Comparison of ENCODE assay signal across 4 cellular contexts in the genomic region with DNA sequence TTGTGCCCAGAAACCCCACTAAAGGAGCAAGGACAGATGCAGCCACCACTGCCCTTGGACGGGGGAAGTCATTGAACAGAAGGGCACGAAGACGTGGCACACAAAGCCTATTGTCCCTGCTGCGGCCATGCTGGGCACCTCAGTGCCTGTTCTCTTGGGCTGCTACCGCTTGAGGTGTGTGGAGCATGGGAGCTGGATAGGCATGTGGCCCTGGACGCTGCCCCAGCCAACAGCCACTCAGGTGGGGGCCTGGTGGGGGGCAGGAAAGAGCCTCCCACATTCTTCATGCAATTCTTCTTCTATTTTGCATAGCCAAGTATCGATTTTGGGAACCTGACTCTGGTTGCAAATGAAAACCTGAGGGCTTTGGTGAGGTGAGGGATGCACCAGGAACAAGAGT.
"Had no signal": no experiment of that assay in that cellular context is flagged by ENCODE, and none has a peak within 500 bp of the region (broad histone marks: within the 10 kb centered on the region; RNA-seq: fewer than 3 reads in every experiment).

No MANE protein-coding gene starts in this region.

- H3K27me3 Mint-ChIP-seq: IgD-negative memory B cell had no signal

- DNase-seq: H9, HCEC 1CT had no signal

- H3K4me3 Mint-ChIP-seq: GM23338, H9, IgD-negative memory B cell had no signal

- H3K4me3 ChIP-seq: GM23338 had no signal

- H3K9me3 Mint-ChIP-seq: GM23338, H9 had no signal

- H3K4me2 ChIP-seq: GM23338 had no signal

- H3K4me1 Mint-ChIP-seq: IgD-negative memory B cell had no signal

- H3K36me3 Mint-ChIP-seq: IgD-negative memory B cell had no signal

- H3K27ac Mint-ChIP-seq: GM23338, H9 had no signal
